In genomic region chr17:61306003-61306402, GRCh38 we compare ENCODE assay signal across 19 cellular contexts.
DNase-seq lines count a peak whose midpoint lies in the region; ATAC-seq, FAIRE-seq and TF ChIP-seq lines count a peak whose summit lies in the region.
"Had no signal": no experiment of that assay in that cellular context is flagged by ENCODE, and none has a peak within 500 bp of the region (broad histone marks: within the 10 kb centered on the region; RNA-seq: fewer than 3 reads in every experiment).

No MANE protein-coding gene starts in this region.

- WGBS in SK-N-SH (ENCODE audit: low lambda C conversion rate) = 92% methylated on average over 2 of the region's 2 CpGs
- no CpG with 5 or more reads among the region's 2 CpGs for WGBS in IMR-90 (ENCODE audit: extremely low coverage in 2 of 2, insufficient read length in 1 of 2), 2 experiments
- 92 to 96% methylated on average over 2 of the region's 2 CpGs for WGBS in sigmoid colon, 2 donors

- H3K18ac ChIP-seq in IMR-90 (ENCODE audit: low read depth, low read length) = peak overlapping the region; percentile 58; the same call in 1 of the 2 replicates

- H4K8ac ChIP-seq in IMR-90 (ENCODE audit: low read depth in 2 of 2, low read length in 2 of 2) = peak overlapping the region; percentile 13 to 18; a peak in 2 of 4 replicates

- dilution Hi-C loops in IMR-90 (cut with HindIII; ENCODE audit: low sequenced_read_pairs, unreplicated experiment) = no loop called here

- H2BK15ac ChIP-seq in IMR-90 (ENCODE audit: low read depth, low read length) = peak overlapping the region; percentile 71; the same call in 1 of the 3 replicates

- no peak for DNase-seq in SK-N-SH
- DNase-seq in IMR-90 = no peak
- DNase-seq in fibroblast of mammary gland (ENCODE audit: low read depth) = peak; percentile 63
- no peak for DNase-seq in urothelium cell line (ENCODE audit: low spot score)
- DNase-seq in Calu3 = no peak
- DNase-seq in sigmoid colon = no peak
- DNase-seq: AML-193; Caco-2; CD4-positive, alpha-beta T cell; DMS153; DMS79; HCEC 1CT had no signal

- no peak overlapping the region for H3K4me2 ChIP-seq in SK-N-SH
- H3K4me2 ChIP-seq in IMR-90 (ENCODE audit: low read depth, low read length) = no peak overlapping the region
- H3K4me2 ChIP-seq: A549 had no signal

- no peak overlapping the region for H2BK5ac ChIP-seq in IMR-90 (ENCODE audit: low read depth, low read length, poor library complexity, severe bottlenecking)

- H3K4ac ChIP-seq in IMR-90 (ENCODE audit: low read depth, low read length) = peak overlapping the region; percentile 12; the same call in 1 of the 2 replicates

- peaks cover 21% of the 10 kb centered on the region for H3F3A ChIP-seq in SK-N-SH (replicated peaks; ENCODE audit: insufficient read depth)

- CTCF ChIA-PET in SK-N-SH (lab: Yijun Ruan, JAX) = interaction anchor here (0.6 to 1.2 kb wide), 4 partner anchors 9 to 585 kb away, joined by 3 to 8 read pairs (median 3); no protein-coding TSS in a partner anchor
- CTCF ChIA-PET in IMR-90 (lab: Yijun Ruan, JAX) = interaction anchor here (1.0 kb wide), 1 partner anchor 70 kb away, joined by 3 read pairs; no protein-coding TSS in a partner anchor
- CTCF ChIA-PET in Calu3 (lab: Charles Lee) = no interaction called here

- H3K4me1 ChIP-seq in SK-N-SH (ENCODE audit: control insufficient read depth in 1 of 2, insufficient read depth in 2 of 2, low read depth in 1 of 2, low read length in 1 of 2) (peaks cover 19 to 36% of the 10 kb centered on the region in 2 experiments), IMR-90 (ENCODE audit: control insufficient read depth, insufficient read depth, low read length) (peaks cover 41% of the 10 kb centered on the region), sigmoid colon (peaks cover 0 to 25% (median 23%) of the 10 kb centered on the region in 4 donors)
- H3K4me1 ChIP-seq: Caco-2 had no signal

- peak; percentile 84 for FAIRE-seq in urothelium cell line (lab: Jason Lieb, UNC)
- FAIRE-seq: A549, GM12891, H1 had no signal

- ATAC-seq in SK-N-SH treated with all-trans-retinoic acid at 6 μM for 48 hours = no peak
- no peak for ATAC-seq in IMR-90 (ENCODE audit: low read depth)
- ATAC-seq in GM18517 (IDR thresholded peaks at IDR 0.05; ENCODE audit: unreplicated experiment) = no peak
- ATAC-seq: A549 had no signal

- in situ Hi-C loops in IMR-90 (cut with MboI; ENCODE audit: low sequenced_read_pairs) = loop anchor here (5.0 kb wide), 1 partner anchor 104 kb away; no protein-coding TSS in a partner anchor

- peak overlapping the region; percentile 50 for H2BK120ac ChIP-seq in IMR-90 (ENCODE audit: low read depth, low read length)

- no peak overlapping the region for H3K4me3 Mint-ChIP-seq in Calu3 (ENCODE audit: low read depth, unreplicated experiment)
- H3K4me3 Mint-ChIP-seq: CD4-positive, alpha-beta T cell had no signal

- H3K9ac ChIP-seq in SK-N-SH (no peak overlapping the region), IMR-90 (ENCODE audit: low read depth, low read length) (no peak overlapping the region)

- H3K4me3 ChIP-seq in SK-N-SH (ENCODE audit: low read depth in 2 of 2, low read length in 1 of 2) (no peak overlapping the region), IMR-90 (ENCODE audit: insufficient read depth, low read depth, low read length) (no peak overlapping the region), fibroblast of mammary gland (ENCODE audit: control insufficient read depth, low read depth, low read length) (no peak overlapping the region), sigmoid colon (no peak overlapping the region)
- H3K4me3 ChIP-seq: A549 had no signal

- no peak overlapping the region for H3K56ac ChIP-seq in IMR-90 (ENCODE audit: extremely low read depth, insufficient read depth, low read length)

- H3K4me1 Mint-ChIP-seq in Calu3 (ENCODE audit: low read depth, unreplicated experiment) = no peaks in the 10 kb centered on the region

- BruUV-seq in IMR-90 (replicated peaks; lab: Mats Ljungman, UMichigan) (no TSS peak), Calu3 (replicated peaks; lab: Mats Ljungman, UMichigan) (no TSS peak)

- H3K36me3 ChIP-seq in SK-N-SH (replicated peaks in 1 of 2; ENCODE audit: control insufficient read depth in 1 of 2, insufficient read depth in 2 of 2, low read length in 1 of 2) = no peaks in the 10 kb centered on the region
- no peaks in the 10 kb centered on the region for H3K36me3 ChIP-seq in IMR-90 (ENCODE audit: control insufficient read depth, insufficient read depth, low read length)
- no peaks in the 10 kb centered on the region for H3K36me3 ChIP-seq in sigmoid colon

- no peaks in the 10 kb centered on the region for H3K27me3 ChIP-seq in SK-N-SH (ENCODE audit: insufficient read depth)
- no peaks in the 10 kb centered on the region for H3K27me3 ChIP-seq in IMR-90 (ENCODE audit: control insufficient read depth, insufficient read depth, low read length)
- no peaks in the 10 kb centered on the region for H3K27me3 ChIP-seq in sigmoid colon

- H4K91ac ChIP-seq in IMR-90 (ENCODE audit: insufficient read depth, low read depth, low read length) = peak overlapping the region; percentile 37

- H3K27me3 Mint-ChIP-seq in Calu3 (ENCODE audit: unreplicated experiment) = peaks cover 19% of the 10 kb centered on the region
- H3K27me3 Mint-ChIP-seq: CD4-positive, alpha-beta T cell had no signal

- H3K9me3 Mint-ChIP-seq in Calu3 (ENCODE audit: low read depth, unreplicated experiment) = no peaks in the 10 kb centered on the region
- H3K9me3 Mint-ChIP-seq: CD4-positive, alpha-beta T cell had no signal

- TF ChIP-seq EP300 in SK-N-SH (IDR thresholded peaks at IDR 0.05; ENCODE audit: borderline replicate concordance in 1 of 2, low read depth in 1 of 2, low read length in 1 of 2) (no peak), sigmoid colon (IDR thresholded peaks at IDR 0.05) (no peak)

- no peak overlapping the region for H3K27ac Mint-ChIP-seq in Calu3 (ENCODE audit: unreplicated experiment)
- H3K27ac Mint-ChIP-seq: CD4-positive, alpha-beta T cell had no signal

- no peaks in the 10 kb centered on the region for H3K9me2 ChIP-seq in SK-N-SH

- H2AFZ ChIP-seq in SK-N-SH (ENCODE audit: low read depth) (no peak overlapping the region), IMR-90 (replicated peaks; ENCODE audit: low read length, poor library complexity) (no peak overlapping the region)

- intact Hi-C loops in IMR-90 (cut with micrococcal nuclease) = loop anchor here (5.0 kb wide), 2 partner anchors 149 to 304 kb away; no protein-coding TSS in a partner anchor
- intact Hi-C loops in Calu3 (cut with micrococcal nuclease; ENCODE audit: unreplicated experiment) = no loop called here
- intact Hi-C loops in sigmoid colon (cut with DNase I) = no loop called here

- H3K27ac ChIP-seq in SK-N-SH (ENCODE audit: low read depth in 2 of 2, low read length in 1 of 2) (no peak overlapping the region), IMR-90 (ENCODE audit: insufficient read depth, low read length) (no peak overlapping the region), sigmoid colon (no peak overlapping the region)
- H3K27ac ChIP-seq: 22Rv1, C4-2B had no signal

- H4K20me1 ChIP-seq in SK-N-SH (ENCODE audit: insufficient read depth) (no peaks in the 10 kb centered on the region), IMR-90 (ENCODE audit: insufficient read depth, low read length) (no peaks in the 10 kb centered on the region)

- no peaks in the 10 kb centered on the region for H3K9me3 ChIP-seq in SK-N-SH
- no peaks in the 10 kb centered on the region for H3K9me3 ChIP-seq in IMR-90 (ENCODE audit: control insufficient read depth, insufficient read depth, low read length)
- peaks cover 0 to 2% (median 0%) of the 10 kb centered on the region in 4 donors for H3K9me3 ChIP-seq in sigmoid colon
- H3K9me3 ChIP-seq: A549, Caco-2 had no signal

- no peak overlapping the region for H3K23ac ChIP-seq in IMR-90 (ENCODE audit: low read depth, low read length)

- H2BK20ac ChIP-seq in IMR-90 (ENCODE audit: low read depth, low read length) = peak overlapping the region; percentile 75; the same call in 1 of the 2 replicates

- H3K36me3 Mint-ChIP-seq in Calu3 (ENCODE audit: insufficient read depth, unreplicated experiment) = no peaks in the 10 kb centered on the region

- H2AK5ac ChIP-seq in IMR-90 (ENCODE audit: low read depth, low read length) = peak overlapping the region; percentile 55; the same call in 1 of the 2 replicates

- H2AK9ac ChIP-seq in IMR-90 (replicated peaks; ENCODE audit: low read depth, low read length, poor library complexity) = no peak overlapping the region

- no peaks in the 10 kb centered on the region for H3K79me2 ChIP-seq in SK-N-SH (ENCODE audit: insufficient read depth)

- peaks cover 0 to 31% of the 10 kb centered on the region in 2 experiments; a peak in 2 of 4 replicates for H3K79me1 ChIP-seq in IMR-90 (ENCODE audit: low read depth in 1 of 2, low read length in 2 of 2)

- TF ChIP-seq RAD21 in SK-N-SH (IDR thresholded peaks at IDR 0.05; ENCODE audit: low read length) (no peak), IMR-90 (IDR thresholded peaks at IDR 0.05; ENCODE audit: low read length) (no peak)

- POLR2A ChIA-PET in SK-N-SH (lab: Yijun Ruan, JAX) (no interaction called here), IMR-90 (lab: Charles Lee; ENCODE audit: unreplicated experiment) (no interaction called here)

- H4K5ac ChIP-seq in IMR-90 (ENCODE audit: low read depth, low read length) = no peak overlapping the region; the same call in 1 of the 2 replicates

- TF ChIP-seq CTCF in SK-N-SH (IDR thresholded peaks at IDR 0.05) (no peak), IMR-90 (conservative IDR thresholded peaks at IDR 0.05; ENCODE audit: low read depth, low read length) (no peak), fibroblast of mammary gland (conservative IDR thresholded peaks at IDR 0.05; ENCODE audit: control insufficient read depth, insufficient read depth, low read depth, low read length) (no peak), Calu3 (IDR thresholded peaks at IDR 0.05; ENCODE audit: unreplicated experiment) (no peak), sigmoid colon (IDR thresholded peaks at IDR 0.05) (no peak)

- peaks cover 27% of the 10 kb centered on the region for H3K9me1 ChIP-seq in IMR-90 (ENCODE audit: insufficient read depth, low read length)

- H3K14ac ChIP-seq in IMR-90 (replicated peaks; ENCODE audit: low read depth, low read length) = 0 out of 2 replicates have a peak overlapping the region, but pooled peaks have one; percentile 8

- TF ChIP-seq POLR2A in IMR-90 (IDR thresholded peaks at IDR 0.05; ENCODE audit: low read depth, low read length) = no peak
- TF ChIP-seq POLR2A in sigmoid colon (IDR thresholded peaks at IDR 0.05) = no peak

TF ChIP-seq in SK-N-SH, 30 proteins besides CTCF, POLR2A, EP300 and RAD21 (continues in another document):
- TF ChIP-seq NFIC (IDR thresholded peaks at IDR 0.05; ENCODE audit: borderline replicate concordance) (peak; percentile 36; the same call in 1 of the 2 replicates), YY1 (IDR thresholded peaks at IDR 0.05; ENCODE audit: low read depth) (no peak)

TF ChIP-seq in SK-N-SH treated with all-trans-retinoic acid at 6 μM for 48 hours, 23 proteins besides CTCF, POLR2A, EP300 and RAD21 (continues in another document):
- TF ChIP-seq CSDC2 (CRISPR knock-in tag; IDR thresholded peaks at IDR 0.05) = no peak
- TF ChIP-seq ZNF70 (CRISPR knock-in tag; IDR thresholded peaks at IDR 0.05) = no peak
- no peak for TF ChIP-seq GLIS3 (CRISPR knock-in tag; IDR thresholded peaks at IDR 0.05)
- TF ChIP-seq ESRRG (CRISPR knock-in tag; IDR thresholded peaks at IDR 0.05) = no peak

TF ChIP-seq in IMR-90, 13 proteins besides CTCF, POLR2A, EP300 and RAD21 (continues in another document):
- TF ChIP-seq RFX5 (IDR thresholded peaks at IDR 0.05; ENCODE audit: low read depth, low read length) (no peak), BHLHE40 (IDR thresholded peaks at IDR 0.05; ENCODE audit: low read depth, low read length) (no peak)
